Comparison of ENCODE assay signal across 12 cellular contexts in the genomic region with DNA sequence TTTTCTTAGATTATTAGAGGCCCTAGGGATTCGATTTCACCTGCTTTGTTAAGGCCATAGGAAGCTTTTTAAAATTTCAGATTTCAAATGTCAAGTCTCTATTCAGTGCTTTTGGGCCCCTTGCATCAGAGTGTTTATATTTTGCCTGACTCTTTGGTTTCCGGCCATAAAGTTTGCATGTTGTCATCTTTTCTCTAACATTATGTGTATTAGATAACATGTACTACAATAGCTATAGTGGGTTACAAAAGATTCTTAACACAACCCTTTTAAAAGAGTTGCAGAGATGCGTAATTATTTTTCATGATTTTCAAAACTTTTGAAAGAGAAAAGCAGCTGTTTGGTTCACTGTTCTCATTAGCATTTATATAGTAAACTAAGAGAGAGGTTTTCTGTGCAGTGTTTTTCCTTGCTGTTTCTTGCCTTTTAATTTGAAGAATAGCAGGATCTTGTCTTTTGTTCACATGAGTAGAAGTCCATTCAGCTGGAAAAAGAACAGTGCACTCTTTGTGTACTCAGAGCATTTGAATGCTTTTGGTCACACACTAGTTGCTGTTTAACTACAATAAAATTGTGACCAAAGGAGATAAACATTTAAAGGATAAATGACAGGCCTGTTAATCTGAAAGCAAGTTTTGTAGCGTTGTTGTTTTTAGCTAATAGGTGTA. TPM values are rescaled to one million over a fixed set of nuclear protein-coding genes. Genes with fewer than 3 reads are reported as not detected.
DNase-seq lines count a peak whose midpoint lies in the region; ATAC-seq, FAIRE-seq and TF ChIP-seq lines count a peak whose summit lies in the region.
"Had no signal": no experiment of that assay in that cellular context is flagged by ENCODE, and none has a peak within 500 bp of the region (broad histone marks: within the 10 kb centered on the region; RNA-seq: fewer than 3 reads in every experiment).

No MANE protein-coding gene starts in this region.

- H3K27me3 ChIP-seq in breast epithelium, result no peaks in the 10 kb centered on the region
- no peaks in the 10 kb centered on the region for H3K27me3 ChIP-seq in right lobe of liver
- no peaks in the 10 kb centered on the region for H3K27me3 ChIP-seq in CD4-positive, alpha-beta memory T cell (ENCODE audit: insufficient read depth, low read length)
- H3K27me3 ChIP-seq in right atrium auricular region, result no peaks in the 10 kb centered on the region

- WGBS in A549 (ENCODE audit: missing lambda C conversion rate), result 29% methylated on average over 4 of the region's 4 CpGs
- WGBS in right lobe of liver (ENCODE audit: insufficient coverage, low coverage, low lambda C conversion rate, missing lambda C conversion rate), result 44% methylated on average over 4 of the region's 4 CpGs

- H3K27ac Mint-ChIP-seq in activated naive CD8-positive, alpha-beta T cell treated with anti-CD3 and anti-CD28 coated beads, Interleukin-2, amount 50 U/mL, for 24 hours, result no peak overlapping the region
- peak overlapping the region in 1 of 7 donors; percentile 37 for H3K27ac Mint-ChIP-seq in CD4-positive, alpha-beta memory T cell

- CTCF ChIA-PET in A549 (lab: Yijun Ruan, JAX), result interaction anchor here (0.6 to 3.3 kb wide), 4 partner anchors 14 to 1181 kb away, joined by 3 to 13 read pairs (median 5); no protein-coding TSS in a partner anchor
- CTCF ChIA-PET in CD4-positive, alpha-beta memory T cell (lab: Charles Lee; ENCODE audit: partially characterized antibody), result interaction anchor here (2.1 kb wide), 1 partner anchor 13 kb away, joined by 5 read pairs; no protein-coding TSS in a partner anchor

- no peak overlapping the region for H3K4me3 Mint-ChIP-seq in activated naive CD8-positive, alpha-beta T cell treated with anti-CD3 and anti-CD28 coated beads, Interleukin-2, amount 50 U/mL, for 24 hours
- H3K4me3 Mint-ChIP-seq in CD4-positive, alpha-beta memory T cell, result no peak overlapping the region

- ATAC-seq in A549 (no peak; a peak in 1 of 6 replicates), right lobe of liver (peak; percentile 74 to 78 (median 76)), HG03280 (IDR thresholded peaks at IDR 0.05; ENCODE audit: unreplicated experiment) (no peak)
- ATAC-seq in activated naive CD8-positive, alpha-beta T cell treated with anti-CD3 and anti-CD28 coated beads, Interleukin-2, amount 50 U/mL, for 24 hours, result no peak

- TF ChIP-seq EP300 in A549 (IDR thresholded peaks at IDR 0.05), result no peak

- peak overlapping the region; percentile 66 for H3K4me2 ChIP-seq in A549

- intact Hi-C loops in breast epithelium (cut with DNase I; ENCODE audit: low total_unique reads) (no loop called here), right lobe of liver (cut with DNase I) (no loop called here)
- intact Hi-C loops in CD4-positive, alpha-beta memory T cell (cut with micrococcal nuclease), result no loop called here

- H3K9me3 Mint-ChIP-seq in activated naive CD8-positive, alpha-beta T cell treated with anti-CD3 and anti-CD28 coated beads, Interleukin-2, amount 50 U/mL, for 24 hours, result peaks cover 11% of the 10 kb centered on the region
- H3K9me3 Mint-ChIP-seq in CD4-positive, alpha-beta memory T cell, result peaks cover 0 to 3% (median 0%) of the 10 kb centered on the region in 8 donors

- no peak for TF ChIP-seq RAD21 in A549 (conservative IDR thresholded peaks at IDR 0.05 in 1 of 2, IDR thresholded peaks at IDR 0.05 in 1 of 2)

- H3K4me3 ChIP-seq in A549, result no peak overlapping the region
- no peak overlapping the region for H3K4me3 ChIP-seq in breast epithelium
- no peak overlapping the region for H3K4me3 ChIP-seq in right lobe of liver
- H3K4me3 ChIP-seq in CD4-positive, alpha-beta memory T cell (ENCODE audit: low read length in 2 of 2), result no peak overlapping the region
- H3K4me3 ChIP-seq in right atrium auricular region, result no peak overlapping the region
- H3K4me3 ChIP-seq: lung, skin epidermis had no signal

- peaks cover 3% of the 10 kb centered on the region for H3K36me3 Mint-ChIP-seq in activated naive CD8-positive, alpha-beta T cell treated with anti-CD3 and anti-CD28 coated beads, Interleukin-2, amount 50 U/mL, for 24 hours (ENCODE audit: low read depth)
- peaks cover 6 to 9% of the 10 kb centered on the region in 2 donors for H3K36me3 Mint-ChIP-seq in CD4-positive, alpha-beta memory T cell

- H3K27ac ChIP-seq in A549, result peak overlapping the region; percentile 49 to 62; a peak in 5 of 6 replicates
- H3K27ac ChIP-seq in breast epithelium, result peak overlapping the region; percentile 33 to 48
- peak overlapping the region in 2 of 3 donors; percentile 1 to 17 for H3K27ac ChIP-seq in right lobe of liver
- H3K27ac ChIP-seq in CD4-positive, alpha-beta memory T cell (ENCODE audit: low read depth, low read length), result no peak overlapping the region
- H3K27ac ChIP-seq in right atrium auricular region, result no peak overlapping the region

- FAIRE-seq in A549 (lab: Jason Lieb, UNC), result no peak

- TF ChIP-seq POLR2A in A549 (IDR thresholded peaks at IDR 0.05; ENCODE audit: low read length) (no peak), breast epithelium (IDR thresholded peaks at IDR 0.05) (no peak), right lobe of liver (IDR thresholded peaks at IDR 0.05) (no peak)

- peaks cover 9% of the 10 kb centered on the region for H3K4me1 Mint-ChIP-seq in activated naive CD8-positive, alpha-beta T cell treated with anti-CD3 and anti-CD28 coated beads, Interleukin-2, amount 50 U/mL, for 24 hours
- peaks cover 14 to 30% (median 22%) of the 10 kb centered on the region in 4 donors for H3K4me1 Mint-ChIP-seq in CD4-positive, alpha-beta memory T cell

- no peak for DNase-seq in A549 (ENCODE audit: low read depth in 1 of 2, low spot score in 1 of 2)
- peak; percentile 53 for DNase-seq in LoVo (ENCODE audit: low spot score)
- DNase-seq in breast epithelium (ENCODE audit: low spot score in 2 of 2), result no peak
- no peak for DNase-seq in right lobe of liver
- no peak for DNase-seq in activated naive CD8-positive, alpha-beta T cell treated with anti-CD3 and anti-CD28 coated beads, Interleukin-2, amount 50 U/mL, for 24 hours
- DNase-seq in CD4-positive, alpha-beta memory T cell, result no peak
- no peak for DNase-seq in right atrium auricular region (ENCODE audit: low spot score)
- DNase-seq: activated CD8-positive, alpha-beta memory T cell treated with anti-CD3 and anti-CD28 coated beads for 24 hours; NCI-H2029 treated with DMSO at 0.1 percent for 48 hours had no signal

- H3K27me3 Mint-ChIP-seq in activated naive CD8-positive, alpha-beta T cell treated with anti-CD3 and anti-CD28 coated beads, Interleukin-2, amount 50 U/mL, for 24 hours, result no peaks in the 10 kb centered on the region
- no peaks in the 10 kb centered on the region for H3K27me3 Mint-ChIP-seq in CD4-positive, alpha-beta memory T cell

- peaks cover 53% of the 10 kb centered on the region for H3K4me1 ChIP-seq in A549
- no peaks in the 10 kb centered on the region for H3K4me1 ChIP-seq in breast epithelium
- H3K4me1 ChIP-seq in right lobe of liver, result peaks cover 0 to 30% (median 6%) of the 10 kb centered on the region in 4 donors
- no peaks in the 10 kb centered on the region for H3K4me1 ChIP-seq in CD4-positive, alpha-beta memory T cell (ENCODE audit: insufficient read depth, low read length)
- H3K4me1 ChIP-seq in right atrium auricular region, result peaks cover 0 to 20% of the 10 kb centered on the region in 2 donors

- H3K9me3 ChIP-seq in A549 (no peaks in the 10 kb centered on the region), breast epithelium (no peaks in the 10 kb centered on the region), right lobe of liver (no peaks in the 10 kb centered on the region), right atrium auricular region (no peaks in the 10 kb centered on the region)
- no peaks in the 10 kb centered on the region for H3K9me3 ChIP-seq in CD4-positive, alpha-beta memory T cell (ENCODE audit: control insufficient read depth in 1 of 2, low read length in 2 of 2)

- no peaks in the 10 kb centered on the region for H3K36me3 ChIP-seq in breast epithelium
- H3K36me3 ChIP-seq in right lobe of liver, result no peaks in the 10 kb centered on the region
- no peaks in the 10 kb centered on the region for H3K36me3 ChIP-seq in CD4-positive, alpha-beta memory T cell (ENCODE audit: insufficient read depth, low read length)
- H3K36me3 ChIP-seq in right atrium auricular region, result no peaks in the 10 kb centered on the region

- TF ChIP-seq CTCF in A549 (IDR thresholded peaks at IDR 0.05) (no peak), breast epithelium (IDR thresholded peaks at IDR 0.05) (no peak), right lobe of liver (IDR thresholded peaks at IDR 0.05) (no peak), right atrium auricular region (IDR thresholded peaks at IDR 0.05) (no peak)

- POLR2A ChIA-PET in A549 (lab: Yijun Ruan, JAX), result no interaction called here
- POLR2A ChIA-PET in CD4-positive, alpha-beta memory T cell (lab: Charles Lee; ENCODE audit: partially characterized antibody), result no interaction called here

TF ChIP-seq in A549, 52 proteins besides CTCF, POLR2A, EP300 and RAD21 (continues in another document):
- TF ChIP-seq, protein P1, sequence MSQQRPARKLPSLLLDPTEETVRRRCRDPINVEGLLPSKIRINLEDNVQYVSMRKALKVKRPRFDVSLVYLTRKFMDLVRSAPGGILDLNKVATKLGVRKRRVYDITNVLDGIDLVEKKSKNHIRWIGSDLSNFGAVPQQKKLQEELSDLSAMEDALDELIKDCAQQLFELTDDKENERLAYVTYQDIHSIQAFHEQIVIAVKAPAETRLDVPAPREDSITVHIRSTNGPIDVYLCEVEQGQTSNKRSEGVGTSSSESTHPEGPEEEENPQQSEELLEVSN (IDR thresholded peaks at IDR 0.05; ENCODE audit: borderline replicate concordance, low read depth), result no peak

RNA-seq across cellular contexts. Expression of a gene that starts 52.5 kb away (rescaled TPM):
- 101 and 103 TPM in 2 replicates for polyA plus RNA-seq in A549 (2011; rRNA removed)
- 30.9 and 31.3 TPM in 2 replicates for polyA plus RNA-seq in A549 (2012; cell fraction: cytosol; rRNA removed)
- polyA plus RNA-seq in A549 (2012; cell fraction: nucleus; rRNA removed), result 14.2 and 21.5 TPM in 2 replicates
- polyA plus RNA-seq in A549 (2017; fragmentation: RNase III; extraction: RNeasy Plus Mini Kit Qiagen cat#74134 plus additional on column Dnase treatment), result 42.8 to 48.7 TPM (median 45.6 TPM) in 3 replicates
- 109 and 116 TPM in 2 replicates for polyA minus RNA-seq in A549 (2011; rRNA and poly(A)+ RNA removed)
- total RNA-seq in breast epithelium, result 100 to 1,000 TPM; 109 to 193 (median 174) TPM
- total RNA-seq in right lobe of liver, result 10 to 100 TPM; 28.9 to 51.6 (median 33.6) TPM
- 10 to 100 TPM; 61.5 to 68.8 TPM for total RNA-seq in CD4-positive, alpha-beta memory T cell
- 100 to 1,000 TPM in 1 of 2 donors, 10 to 100 TPM in 1; 70.7 to 126 TPM for polyA plus RNA-seq in CD4-positive, alpha-beta memory T cell
- total RNA-seq in right atrium auricular region, result 10 to 100 TPM; 73.6 to 90.6 TPM

RNA-seq across cellular contexts. Expression of a gene that starts 52.8 kb away (rescaled TPM):
- polyA plus RNA-seq in A549 (2011; rRNA removed), result 15.9 and 19.6 TPM in 2 replicates
- 7.7 and 9.1 TPM in 2 replicates for polyA plus RNA-seq in A549 (2012; cell fraction: cytosol; rRNA removed)
- 3.6 and 4.8 TPM in 2 replicates for polyA plus RNA-seq in A549 (2012; cell fraction: nucleus; rRNA removed)
- 13.0 to 14.5 TPM (median 14.3 TPM) in 3 replicates for polyA plus RNA-seq in A549 (2017; fragmentation: RNase III; extraction: RNeasy Plus Mini Kit Qiagen cat#74134 plus additional on column Dnase treatment)
- 9.3 and 9.4 TPM in 2 replicates for polyA minus RNA-seq in A549 (2011; rRNA and poly(A)+ RNA removed)
- total RNA-seq in breast epithelium, result 1 to 10 TPM; 3.2 to 7.5 (median 7.5) TPM
- 1 to 10 TPM in 4 of 6 experiments, under 1 TPM in 2; 0.86 to 2.0 (median 1.3) TPM for total RNA-seq in right lobe of liver
- total RNA-seq in CD4-positive, alpha-beta memory T cell, result 1 to 10 TPM; 4.2 to 4.3 TPM
- 1 to 10 TPM; 1.3 to 3.5 TPM for polyA plus RNA-seq in CD4-positive, alpha-beta memory T cell
- 1 to 10 TPM; 1.8 to 2.3 TPM for total RNA-seq in right atrium auricular region

Comparison
In these comparisons a context has a peak if more than half of its experiments do, and no peak if none do; other contexts are left out.
1. ATAC-seq: peak in right lobe of liver (4 of 4); none in A549 (0 of 2), activated naive CD8-positive, alpha-beta T cell treated with anti-CD3 and anti-CD28 coated beads, Interleukin-2, amount 50 U/mL, for 24 hours (single experiment) and HG03280 (single experiment).
2. H3K27ac ChIP-seq: peak in A549 (2 of 2), breast epithelium (2 of 2) and right lobe of liver (2 of 3); none in CD4-positive, alpha-beta memory T cell (single experiment) and right atrium auricular region (0 of 2).